Comparison of ENCODE assay signal across 15 cellular contexts in the genomic region with DNA sequence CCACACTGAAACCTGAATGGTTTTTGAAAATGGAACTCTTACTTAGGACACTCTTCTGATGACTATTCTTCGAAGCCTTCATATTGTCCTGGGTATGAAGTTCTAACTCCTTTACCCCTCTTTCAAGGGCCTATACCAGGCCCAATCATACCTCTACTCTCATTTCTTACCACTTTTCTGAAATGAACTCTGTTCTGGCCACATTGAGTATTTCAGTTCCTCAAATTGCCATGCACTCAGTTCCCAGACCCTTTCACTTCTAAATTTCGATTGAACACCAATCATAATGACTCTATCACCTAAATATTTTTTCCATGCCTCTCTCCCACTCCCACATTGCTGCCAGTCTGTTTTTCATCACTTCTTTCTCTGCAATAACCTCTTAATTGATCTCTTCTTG. TPM values are rescaled to one million over a fixed set of nuclear protein-coding genes. Genes with fewer than 3 reads are reported as not detected.
A peak's percentile ranks its signal among the peaks of the same experiment; 100 is the strongest.
DNase-seq lines count a peak whose midpoint lies in the region; ATAC-seq and TF ChIP-seq lines count a peak whose summit lies in the region.
"Had no signal": no experiment of that assay in that cellular context is flagged by ENCODE, and none has a peak within 500 bp of the region (broad histone marks: within the 10 kb centered on the region; RNA-seq: fewer than 3 reads in every experiment).

No MANE protein-coding gene starts in this region.

- no peak overlapping the region for H3K4me3 ChIP-seq in psoas muscle
- H3K4me3 ChIP-seq: GM23248 had no signal

- no peak overlapping the region for H3K56ac ChIP-seq in H9 (ENCODE audit: insufficient read length, low read depth, low read length)

- H2BK15ac ChIP-seq in H9 (ENCODE audit: low read depth, low read length): no peak overlapping the region

- H3K27me3 Mint-ChIP-seq in activated T-helper 17 cell treated with anti-CD3 and anti-CD28 coated beads, Interleukin-2, amount 50 U/mL, for 72 hours: peaks cover 23% of the 10 kb centered on the region
- no peaks in the 10 kb centered on the region for H3K27me3 Mint-ChIP-seq in H9 (ENCODE audit: low read depth)

- no peak overlapping the region for H3K23ac ChIP-seq in H9 (ENCODE audit: insufficient read length, low read depth, low read length)

- H3K23me2 ChIP-seq in H9 (ENCODE audit: insufficient read length, low read depth, low read length, poor library complexity, severe bottlenecking): no peaks in the 10 kb centered on the region

- no peak overlapping the region for H2AK5ac ChIP-seq in H9 (ENCODE audit: insufficient read length, low read length)

- H3K9ac ChIP-seq in H9 (ENCODE audit: extremely low read depth, insufficient read length, low read length): no peak overlapping the region
- H3K9ac ChIP-seq: GM23248 had no signal

- no peaks in the 10 kb centered on the region for H4K20me1 ChIP-seq in H9 (ENCODE audit: control insufficient read depth, insufficient read depth, insufficient read length)

- H3K4me1 Mint-ChIP-seq in activated T-helper 17 cell treated with anti-CD3 and anti-CD28 coated beads, Interleukin-2, amount 50 U/mL, for 72 hours: no peaks in the 10 kb centered on the region
- H3K4me1 Mint-ChIP-seq in H9: peaks cover 8 to 11% of the 10 kb centered on the region in 2 experiments
- H3K4me1 Mint-ChIP-seq: nephron progenitor cell, T-cell had no signal

- H3K79me1 ChIP-seq in H9 (ENCODE audit: insufficient read depth, low read depth, low read length, poor library complexity, severe bottlenecking): no peaks in the 10 kb centered on the region

- no peaks in the 10 kb centered on the region for H3K9me3 Mint-ChIP-seq in activated T-helper 17 cell treated with anti-CD3 and anti-CD28 coated beads, Interleukin-2, amount 50 U/mL, for 72 hours
- H3K9me3 Mint-ChIP-seq in H9: peaks cover 5 to 8% of the 10 kb centered on the region in 2 experiments; a peak in 2 of 5 replicates
- H3K9me3 Mint-ChIP-seq: T-cell had no signal

- no peak overlapping the region for H2AFZ ChIP-seq in H9 (ENCODE audit: low read length)
- H2AFZ ChIP-seq: GM23248 had no signal

- H3K27ac ChIP-seq in H9 (ENCODE audit: insufficient read length, low read depth, low read length) (no peak overlapping the region), psoas muscle (no peak overlapping the region)
- H3K27ac ChIP-seq: GM23248 had no signal

- H3K79me2 ChIP-seq in H9 (ENCODE audit: insufficient read depth, low read length): no peaks in the 10 kb centered on the region

- H3K4me2 ChIP-seq in H9 (ENCODE audit: insufficient read depth, insufficient read length, low read length): no peak overlapping the region

- no peak overlapping the region for H3K14ac ChIP-seq in H9 (ENCODE audit: insufficient read depth, low read length)

- no peak overlapping the region for H2BK120ac ChIP-seq in H9 (ENCODE audit: low read depth, low read length, poor library complexity, severe bottlenecking)

- no peak overlapping the region for H3K4me3 Mint-ChIP-seq in activated T-helper 17 cell treated with anti-CD3 and anti-CD28 coated beads, Interleukin-2, amount 50 U/mL, for 72 hours
- H3K4me3 Mint-ChIP-seq in H9: no peak overlapping the region
- H3K4me3 Mint-ChIP-seq: nephron progenitor cell, T-cell had no signal

- H3K4ac ChIP-seq in H9 (ENCODE audit: low read depth, low read length): no peak overlapping the region

- H3K4me1 ChIP-seq in H9 (ENCODE audit: insufficient read depth, low read length) (no peaks in the 10 kb centered on the region), psoas muscle (peaks cover 5% of the 10 kb centered on the region)
- H3K4me1 ChIP-seq: Caco-2 had no signal

- no peak overlapping the region for H3K27ac Mint-ChIP-seq in activated T-helper 17 cell treated with anti-CD3 and anti-CD28 coated beads, Interleukin-2, amount 50 U/mL, for 72 hours
- no peak overlapping the region for H3K27ac Mint-ChIP-seq in H9
- H3K27ac Mint-ChIP-seq: nephron progenitor cell, T-cell had no signal

- H3T11ph ChIP-seq in H9 (ENCODE audit: low read length): no peak overlapping the region

- H3K27me3 ChIP-seq in H9 (ENCODE audit: insufficient read depth, low read length): no peaks in the 10 kb centered on the region
- H3K27me3 ChIP-seq in psoas muscle (ENCODE audit: insufficient read depth in 3 of 3, low read length in 2 of 3): no peaks in the 10 kb centered on the region

- H3K18ac ChIP-seq in H9 (ENCODE audit: insufficient read length, low read depth, low read length): no peak overlapping the region

- intact Hi-C loops in psoas muscle (cut with DNase I): loop anchor here in 1 of 2 donors (5.0 kb wide), 1 partner anchor 96 kb away; no protein-coding TSS in a partner anchor

- ATAC-seq in GM18868 (IDR thresholded peaks at IDR 0.05; ENCODE audit: unreplicated experiment) (peak; percentile 100), GM21528 (IDR thresholded peaks at IDR 0.05; ENCODE audit: low FRiP score, unreplicated experiment) (peak; percentile 99), HG03097 (IDR thresholded peaks at IDR 0.05; ENCODE audit: low FRiP score, unreplicated experiment) (peak; percentile 100), psoas muscle (no peak)
- ATAC-seq in activated T-helper 17 cell treated with anti-CD3 and anti-CD28 coated beads, Interleukin-2, amount 50 U/mL, for 72 hours (replicated peaks): peak; percentile 11
- ATAC-seq: stimulated activated naive CD8-positive, alpha-beta T cell treated with anti-CD3 and anti-CD28 coated beads, Interleukin-15, Interleukin-2, amounts not matched to agents 100 U/mL and 50 U/mL, for 24 hours; T-cell had no signal

- H3K36me3 Mint-ChIP-seq in activated T-helper 17 cell treated with anti-CD3 and anti-CD28 coated beads, Interleukin-2, amount 50 U/mL, for 72 hours (ENCODE audit: low read depth): no peaks in the 10 kb centered on the region
- no peaks in the 10 kb centered on the region for H3K36me3 Mint-ChIP-seq in H9 (ENCODE audit: insufficient read depth in 1 of 3, low read depth in 3 of 3)
- H3K36me3 Mint-ChIP-seq: T-cell had no signal

- no peak overlapping the region for H4K8ac ChIP-seq in H9 (replicated peaks; ENCODE audit: insufficient read length, low read depth, low read length)

- H2BK5ac ChIP-seq in H9 (ENCODE audit: insufficient read length, low read length): no peak overlapping the region

- no peak overlapping the region for H2BK20ac ChIP-seq in H9 (ENCODE audit: low read depth, low read length, poor library complexity, severe bottlenecking)

- WGBS in H9 (ENCODE audit: extremely low coverage, insufficient read length, low lambda C conversion rate): no CpG with 5 or more reads among the region's 2 CpGs
- WGBS in psoas muscle, 3 donors: 88 to 95% (median 91%) methylated on average over 2 of the region's 2 CpGs

- H3K36me3 ChIP-seq in psoas muscle (ENCODE audit: insufficient read depth in 1 of 2, low read depth in 1 of 2): no peaks in the 10 kb centered on the region

- no peak overlapping the region for H4K5ac ChIP-seq in H9 (ENCODE audit: insufficient read length, low read depth, low read length)

- no peaks in the 10 kb centered on the region for H3K9me3 ChIP-seq in H9 (ENCODE audit: control insufficient read depth, low read depth, low read length)
- peaks cover 2% of the 10 kb centered on the region for H3K9me3 ChIP-seq in psoas muscle
- H3K9me3 ChIP-seq: Caco-2 had no signal

- H4K91ac ChIP-seq in H9 (ENCODE audit: insufficient read length, low read depth, low read length): no peak overlapping the region

- H2BK12ac ChIP-seq in H9 (ENCODE audit: insufficient read length, low read depth, low read length): no peak overlapping the region

- DNase-seq in H9 (no peak), ureter (ENCODE audit: low spot score) (no peak), psoas muscle (no peak), NCI-H345 treated with DMSO at 0.1 percent for 48 hours (lab: John Stamatoyannopoulos, UW; ENCODE audit: unreplicated experiment) (no peak)
- DNase-seq: Caco-2; GM23248; NCI-H524 treated with DMSO at 0.1 percent for 48 hours; nephron progenitor cell; stimulated activated CD4-positive, alpha-beta T cell treated with anti-CD3 and anti-CD28 coated beads, Interleukin-12 subunit alpha, Interleukin-12 subunit beta, amount 100 ng/mL, for 4 hours; stimulated activated naive CD8-positive, alpha-beta T cell treated with anti-CD3 and anti-CD28 coated beads, Interleukin-15, Interleukin-2, amounts not matched to agents 100 U/mL and 50 U/mL, for 24 hours; T-cell had no signal

- TF ChIP-seq CTCF in H9 (conservative IDR thresholded peaks at IDR 0.05) (no peak), psoas muscle (IDR thresholded peaks at IDR 0.05) (no peak)

RNA-seq across cellular contexts. Expression of gene LACC1, which starts 53.7 kb away (rescaled TPM):
- total RNA-seq in activated T-helper 17 cell treated with anti-CD3 and anti-CD28 coated beads, Interleukin-2, amount 50 U/mL, for 72 hours: 1 to 10 TPM; 6.5 to 8.2 TPM
- total RNA-seq in H9 (2021) (3.0 and 3.7 TPM in 2 replicates), ureter (10.4 TPM), psoas muscle (1 to 10 TPM; 1.2 to 2.4 (median 1.8) TPM)
- polyA plus RNA-seq in psoas muscle: 1 to 10 TPM in 2 of 3 donors, under 1 TPM in 1; 0.35 to 3.2 (median 2.9) TPM

RNA-seq across cellular contexts. Expression of gene CCDC122, which starts 53.8 kb away (rescaled TPM):
- total RNA-seq in activated T-helper 17 cell treated with anti-CD3 and anti-CD28 coated beads, Interleukin-2, amount 50 U/mL, for 72 hours: 1 to 10 TPM in 1 of 2 donors, under 1 TPM in 1; 0.30 to 1.6 TPM
- total RNA-seq in H9 (2021) (5.0 and 5.6 TPM in 2 replicates), ureter (22.3 TPM), psoas muscle (1 to 10 TPM in 2 of 4 donors, under 1 TPM in 2; 0.63 to 1.6 (median 0.97) TPM)
- polyA plus RNA-seq in psoas muscle: 1 to 10 TPM in 1 of 3 donors, under 1 TPM in 2; 0.15 to 1.3 (median 0.70) TPM

Comparison
In these comparisons a context has a peak if more than half of its experiments do, and no peak if none do; other contexts are left out.
1. ATAC-seq: peak in GM18868 (single experiment), GM21528 (single experiment), HG03097 (single experiment) and activated T-helper 17 cell treated with anti-CD3 and anti-CD28 coated beads, Interleukin-2, amount 50 U/mL, for 72 hours (single experiment); none in psoas muscle (0 of 4).